Comparison of ENCODE assay signal across 7 cellular contexts in genomic region chr3:110814170-110815007, GRCh38.
A peak's percentile ranks its signal among the peaks of the same experiment; 100 is the strongest.
DNase-seq lines count a peak whose midpoint lies in the region; ATAC-seq and TF ChIP-seq lines count a peak whose summit lies in the region.

No MANE protein-coding gene starts in this region.

- H4K20me1 ChIP-seq in PC-3 (ENCODE audit: low read length), result no peaks in the 10 kb centered on the region

- H3K4me3 ChIP-seq in PC-3 (ENCODE audit: low read length) (peak overlapping the region; percentile 4; the same call in 1 of the 2 replicates), epithelial cell of esophagus (ENCODE audit: low read length) (no peak overlapping the region), transverse colon (no peak overlapping the region)

- no peaks in the 10 kb centered on the region for H3K36me3 ChIP-seq in PC-3 (ENCODE audit: low read depth, low read length)
- no peaks in the 10 kb centered on the region for H3K36me3 ChIP-seq in transverse colon

- peak overlapping the region; percentile 56 for H3K9ac ChIP-seq in PC-3 (ENCODE audit: low read length)

- in situ Hi-C loops in transverse colon (cut with MboI; ENCODE audit: low pct_ligation_motif_present in 1 of 4, low pct_unique_long_range_greater_than_20kb in 1 of 4, low sequenced_read_pairs in 3 of 4), result no loop called here

- intact Hi-C loops in PC-3 (cut with micrococcal nuclease) (loop anchor here (1.0 to 10.0 kb wide), 6 partner anchors 157 to 890 kb away; partner anchors contain the start of gene NECTIN3), transverse colon (cut with DNase I; ENCODE audit: low total_unique reads) (no loop called here), CD14-positive monocyte (cut with micrococcal nuclease) (no loop called here)

- H3K27me3 ChIP-seq in PC-3 (ENCODE audit: low read length) (no peaks in the 10 kb centered on the region), transverse colon (no peaks in the 10 kb centered on the region)

- BruUV-seq in PC-3 (replicated peaks; lab: Mats Ljungman, UMichigan), result no TSS peak

- no peak overlapping the region for H3K27ac Mint-ChIP-seq in CD14-positive monocyte

- no peaks in the 10 kb centered on the region for H3K9me2 ChIP-seq in PC-3 (replicated peaks; ENCODE audit: low read length)

- H3F3A ChIP-seq in PC-3 (ENCODE audit: low read length, unreplicated experiment), result peaks cover 19% of the 10 kb centered on the region

- TF ChIP-seq CTCF in PC-3 (conservative IDR thresholded peaks at IDR 0.05; ENCODE audit: low read depth, low read length) (no peak), epithelial cell of esophagus (IDR thresholded peaks at IDR 0.05; ENCODE audit: insufficient read depth, low read depth, low read length, missing control alignments) (no peak), transverse colon (IDR thresholded peaks at IDR 0.05) (no peak), CD14-positive monocyte (IDR thresholded peaks at IDR 0.05) (no peak)

- peak overlapping the region; percentile 62 for H3K4me2 ChIP-seq in PC-3 (ENCODE audit: low read length)

- H3K9me3 Mint-ChIP-seq in CD14-positive monocyte, result peaks cover 0 to 6% (median 2%) of the 10 kb centered on the region in 7 donors

- H3K9me3 ChIP-seq in PC-3 (ENCODE audit: low read length), result no peaks in the 10 kb centered on the region
- no peaks in the 10 kb centered on the region for H3K9me3 ChIP-seq in transverse colon

- POLR2A ChIA-PET in PC-3 (lab: Charles Lee; ENCODE audit: unreplicated experiment), result interaction anchor here (0.6 kb wide), 1 partner anchor 114 kb away, joined by 4 read pairs; no protein-coding TSS in a partner anchor

- TF ChIP-seq EP300 in transverse colon (IDR thresholded peaks at IDR 0.05; ENCODE audit: low read depth), result no peak

- H3K4me3 Mint-ChIP-seq in CD14-positive monocyte, result no peak overlapping the region

- no peak for TF ChIP-seq POLR2A in transverse colon (IDR thresholded peaks at IDR 0.05)

- H3K4me1 ChIP-seq in PC-3 (ENCODE audit: insufficient read depth, low read length) (peaks cover 53% of the 10 kb centered on the region), transverse colon (peaks cover 0 to 15% (median 9%) of the 10 kb centered on the region in 4 donors)

- WGBS in transverse colon (ENCODE audit: low coverage in 1 of 2), 2 donors, result 65 to 69% methylated on average over 4 to 5 of the region's 5 CpGs

- peak overlapping the region; percentile 27; the same call in 1 of the 2 replicates for H2AFZ ChIP-seq in PC-3 (ENCODE audit: low read length)

- no peaks in the 10 kb centered on the region for H3K79me2 ChIP-seq in PC-3 (ENCODE audit: low read length)

- no peaks in the 10 kb centered on the region for H3K36me3 Mint-ChIP-seq in CD14-positive monocyte

- DNase-seq in PC-3 (peak; percentile 92), epithelial cell of esophagus (ENCODE audit: low read depth) (peak; percentile 81), transverse colon (peak; percentile 14), CD14-positive monocyte (ENCODE audit: low spot score) (no peak), NCI-H446 (lab: John Stamatoyannopoulos, UW) (no peak)

- ATAC-seq in GM18909 (IDR thresholded peaks at IDR 0.05; ENCODE audit: poor library complexity, unreplicated experiment) (peak; percentile 87), HG02798 (IDR thresholded peaks at IDR 0.05; ENCODE audit: poor library complexity, unreplicated experiment) (peak; percentile 77), PC-3 (peak; percentile 93)

- H3K27ac ChIP-seq in PC-3 (ENCODE audit: low read length), result peak overlapping the region; percentile 94
- H3K27ac ChIP-seq in transverse colon, result peak overlapping the region in 1 of 4 donors; percentile 26

- CTCF ChIA-PET in PC-3 (lab: Charles Lee), result no interaction called here

- no peaks in the 10 kb centered on the region for H3K27me3 Mint-ChIP-seq in CD14-positive monocyte (ENCODE audit: low read depth in 3 of 3)

- no peaks in the 10 kb centered on the region for H3K4me1 Mint-ChIP-seq in CD14-positive monocyte

Comparison
In these comparisons a context has a peak if more than half of its experiments do, and no peak if none do; other contexts are left out.
1. DNase-seq: peak in PC-3 (single experiment), epithelial cell of esophagus (single experiment) and transverse colon (single experiment); none in CD14-positive monocyte (single experiment) and NCI-H446 (0 of 2).
2. Peak in every context shown above with its lines, with median percentiles within 50 percentile points of each other: ATAC-seq.